In genomic region chr7:134613623-134614347, GRCh38 we compare ENCODE assay signal across 10 cellular contexts. TPM values are rescaled to one million over a fixed set of nuclear protein-coding genes. Genes with fewer than 3 reads are reported as not detected.
DNase-seq lines count a peak whose midpoint lies in the region; ATAC-seq and TF ChIP-seq lines count a peak whose summit lies in the region.
"Had no signal": no experiment of that assay in that cellular context is flagged by ENCODE, and none has a peak within 500 bp of the region (broad histone marks: within the 10 kb centered on the region; RNA-seq: fewer than 3 reads in every experiment).

No MANE protein-coding gene starts in this region.

- H3K9me3 Mint-ChIP-seq in natural killer cell treated with Interleukin-12 subunit alpha and Interleukin-12 subunit beta and Interleukin-15 and Interleukin-18, amount 100 ng/mL, for 72 hours = no peaks in the 10 kb centered on the region
- no peaks in the 10 kb centered on the region for H3K9me3 Mint-ChIP-seq in natural killer cell
- no peaks in the 10 kb centered on the region for H3K9me3 Mint-ChIP-seq in activated naive CD8-positive, alpha-beta T cell treated with anti-CD3 and anti-CD28 coated beads, Interleukin-2, amount 50 U/mL, for 24 hours

- peak overlapping the region; percentile 16 for H3K4me3 Mint-ChIP-seq in natural killer cell treated with Interleukin-12 subunit alpha and Interleukin-12 subunit beta and Interleukin-15 and Interleukin-18, amount 100 ng/mL, for 72 hours
- no peak overlapping the region for H3K4me3 Mint-ChIP-seq in natural killer cell
- peak overlapping the region; percentile 2 for H3K4me3 Mint-ChIP-seq in activated naive CD8-positive, alpha-beta T cell treated with anti-CD3 and anti-CD28 coated beads, Interleukin-2, amount 50 U/mL, for 24 hours

- no peak for DNase-seq in natural killer cell treated with Interleukin-12 subunit alpha and Interleukin-12 subunit beta and Interleukin-15 and Interleukin-18, amount 100 ng/mL, for 72 hours (ENCODE audit: low spot score)
- no peak for DNase-seq in natural killer cell
- peak; percentile 18 for DNase-seq in activated naive CD8-positive, alpha-beta T cell treated with anti-CD3 and anti-CD28 coated beads, Interleukin-2, amount 50 U/mL, for 24 hours
- DNase-seq in right cardiac atrium = no peak
- no peak for DNase-seq in NCI-H2171 (lab: John Stamatoyannopoulos, UW)
- DNase-seq: activated CD8-positive, alpha-beta memory T cell treated with anti-CD3 and anti-CD28 coated beads, Interleukin-2, amount 50 U/mL, for 4 hours; DMS79 had no signal

- peaks cover 0 to 9% of the 10 kb centered on the region in 2 donors for H3K4me1 Mint-ChIP-seq in natural killer cell treated with Interleukin-12 subunit alpha and Interleukin-12 subunit beta and Interleukin-15 and Interleukin-18, amount 100 ng/mL, for 72 hours (ENCODE audit: low read depth in 2 of 2)
- H3K4me1 Mint-ChIP-seq in natural killer cell = no peaks in the 10 kb centered on the region
- peaks cover 16% of the 10 kb centered on the region for H3K4me1 Mint-ChIP-seq in activated naive CD8-positive, alpha-beta T cell treated with anti-CD3 and anti-CD28 coated beads, Interleukin-2, amount 50 U/mL, for 24 hours

- H3K9me3 ChIP-seq in right cardiac atrium (ENCODE audit: control insufficient read depth, low read length) = no peaks in the 10 kb centered on the region

- H3K4me3 ChIP-seq in right cardiac atrium (ENCODE audit: low read length) = no peak overlapping the region
- no peak overlapping the region for H3K4me3 ChIP-seq in urinary bladder (ENCODE audit: low read depth, low read length)

- intact Hi-C loops in natural killer cell (cut with micrococcal nuclease) = no loop called here
- intact Hi-C loops in right cardiac atrium (cut with DNase I) = no loop called here

- H3K27me3 ChIP-seq in right cardiac atrium (ENCODE audit: control insufficient read depth, insufficient read depth) = no peaks in the 10 kb centered on the region

- H3K36me3 ChIP-seq in urinary bladder (ENCODE audit: insufficient read depth) = no peaks in the 10 kb centered on the region

- H3K36me3 Mint-ChIP-seq in natural killer cell treated with Interleukin-12 subunit alpha and Interleukin-12 subunit beta and Interleukin-15 and Interleukin-18, amount 100 ng/mL, for 72 hours = no peaks in the 10 kb centered on the region
- H3K36me3 Mint-ChIP-seq in natural killer cell = no peaks in the 10 kb centered on the region
- no peaks in the 10 kb centered on the region for H3K36me3 Mint-ChIP-seq in activated naive CD8-positive, alpha-beta T cell treated with anti-CD3 and anti-CD28 coated beads, Interleukin-2, amount 50 U/mL, for 24 hours (ENCODE audit: low read depth)

- H3K4me1 ChIP-seq in right cardiac atrium (ENCODE audit: control insufficient read depth, insufficient read depth, low read length) (peaks cover 2% of the 10 kb centered on the region), urinary bladder (ENCODE audit: insufficient read depth) (no peaks in the 10 kb centered on the region)

- H3K27ac ChIP-seq in right cardiac atrium (ENCODE audit: low read length) (no peak overlapping the region), urinary bladder (ENCODE audit: low read depth) (peak overlapping the region; percentile 63)

- H3K27ac Mint-ChIP-seq in natural killer cell treated with Interleukin-12 subunit alpha and Interleukin-12 subunit beta and Interleukin-15 and Interleukin-18, amount 100 ng/mL, for 72 hours = no peak overlapping the region
- no peak overlapping the region for H3K27ac Mint-ChIP-seq in natural killer cell
- H3K27ac Mint-ChIP-seq in activated naive CD8-positive, alpha-beta T cell treated with anti-CD3 and anti-CD28 coated beads, Interleukin-2, amount 50 U/mL, for 24 hours = peak overlapping the region; percentile 74

- H3K27me3 Mint-ChIP-seq in natural killer cell treated with Interleukin-12 subunit alpha and Interleukin-12 subunit beta and Interleukin-15 and Interleukin-18, amount 100 ng/mL, for 72 hours = peaks cover 23 to 39% of the 10 kb centered on the region in 2 donors
- H3K27me3 Mint-ChIP-seq in natural killer cell (ENCODE audit: low read depth in 2 of 2) = peaks cover 7 to 43% of the 10 kb centered on the region in 2 donors
- peaks cover 27% of the 10 kb centered on the region for H3K27me3 Mint-ChIP-seq in activated naive CD8-positive, alpha-beta T cell treated with anti-CD3 and anti-CD28 coated beads, Interleukin-2, amount 50 U/mL, for 24 hours

- 25% methylated on average over 3 of the region's 3 CpGs for WGBS in right cardiac atrium
- whole genome bisulfite sequencing in urinary bladder = 43% methylated on average over 3 of the region's 3 CpGs

- peak; percentile 28 to 60 for ATAC-seq in natural killer cell treated with Interleukin-12 subunit alpha and Interleukin-12 subunit beta and Interleukin-15 and Interleukin-18, amount 100 ng/mL, for 72 hours
- no peak for ATAC-seq in natural killer cell
- ATAC-seq in activated naive CD8-positive, alpha-beta T cell treated with anti-CD3 and anti-CD28 coated beads, Interleukin-2, amount 50 U/mL, for 24 hours = peak; percentile 90
- peak; percentile 86 to 94 for ATAC-seq in right cardiac atrium
- ATAC-seq in GM21786 (IDR thresholded peaks at IDR 0.05; ENCODE audit: unreplicated experiment) = no peak
- ATAC-seq in HG03039 (IDR thresholded peaks at IDR 0.05; ENCODE audit: unreplicated experiment) = no peak

- TF ChIP-seq CTCF in natural killer cell (IDR thresholded peaks at IDR 0.05) = no peak

RNA-seq across cellular contexts. Expression of gene BPGM, which starts 32.9 kb away (rescaled TPM):
- total RNA-seq in natural killer cell treated with Interleukin-12 subunit alpha and Interleukin-12 subunit beta and Interleukin-15 and Interleukin-18, amount 100 ng/mL, for 72 hours = 10 to 100 TPM; 30.2 to 68.1 TPM
- total RNA-seq in natural killer cell (10 to 100 TPM; 30.0 to 39.1 (median 31.4) TPM), right cardiac atrium (10 to 100 TPM; 12.9 to 18.2 (median 14.3) TPM), urinary bladder (31.9 TPM)
- polyA plus RNA-seq in right cardiac atrium (16.7 TPM), urinary bladder (19.2 TPM)

Comparison
In these comparisons a context has a peak if more than half of its experiments do, and no peak if none do; other contexts are left out.
1. ATAC-seq: peak in natural killer cell treated with Interleukin-12 subunit alpha and Interleukin-12 subunit beta and Interleukin-15 and Interleukin-18, amount 100 ng/mL, for 72 hours (2 of 2), activated naive CD8-positive, alpha-beta T cell treated with anti-CD3 and anti-CD28 coated beads, Interleukin-2, amount 50 U/mL, for 24 hours (single experiment) and right cardiac atrium (2 of 2); none in natural killer cell (0 of 3), GM21786 (single experiment) and HG03039 (single experiment).